In genomic region chr5:83417884-83418283, GRCh38 we compare ENCODE assay signal across 25 cellular contexts. TPM values are rescaled to one million over a fixed set of nuclear protein-coding genes. Genes with fewer than 3 reads are reported as not detected.
DNase-seq lines count a peak whose midpoint lies in the region; FAIRE-seq and TF ChIP-seq lines count a peak whose summit lies in the region.
"Had no signal": no experiment of that assay in that cellular context is flagged by ENCODE, and none has a peak within 500 bp of the region (broad histone marks: within the 10 kb centered on the region; RNA-seq: fewer than 3 reads in every experiment).

No MANE protein-coding gene starts in this region.

- no peaks in the 10 kb centered on the region for H3K9me2 ChIP-seq in neural cell (ENCODE audit: insufficient read depth, low read length)

- peaks cover 8% of the 10 kb centered on the region for H3F3A ChIP-seq in neural cell (ENCODE audit: insufficient read depth, low read length, poor library complexity, severe bottlenecking)

- no peak for FAIRE-seq in bronchial epithelial cell (lab: Jason Lieb, UNC)
- FAIRE-seq: A204.1, D721Med, GM12892, GM19239, H54 had no signal

- peak overlapping the region; percentile 96 for H3K27ac ChIP-seq in neural cell (ENCODE audit: low read length)
- H3K27ac ChIP-seq: 22Rv1, BLaER1, C4-2B, GM23248 had no signal

- DNase-seq in DMS53 (lab: John Stamatoyannopoulos, UW) (peak; percentile 35), DMS53 treated with DMSO at 0.1 percent for 48 hours (lab: John Stamatoyannopoulos, UW; ENCODE audit: unreplicated experiment) (no peak), NCI-H69 (lab: John Stamatoyannopoulos, UW) (peak; percentile 50), bronchial epithelial cell (ENCODE audit: low read depth) (peak; percentile 15), ecto neural progenitor cell (ENCODE audit: low spot score) (no peak), NCI-H82 (lab: John Stamatoyannopoulos, UW) (no peak)
- no peak for DNase-seq in activated CD4-positive, alpha-beta T cell treated with anti-CD3 and anti-CD28 coated beads for 1 hour
- DNase-seq: Caco-2; CD4-positive, CD25-positive, alpha-beta regulatory T cell; CD8-positive, alpha-beta T cell; DMS 273 treated with DMSO at 0.1 percent for 48 hours; DND-41; GM23248; HFFc6 had no signal

- H3K9me3 ChIP-seq in neural cell (ENCODE audit: low read length): no peaks in the 10 kb centered on the region
- H3K9me3 ChIP-seq: BLaER1, Caco-2, HAP-1 had no signal

- H3K36me3 ChIP-seq in bronchial epithelial cell (ENCODE audit: control insufficient read depth, insufficient read depth, low read length) (no peaks in the 10 kb centered on the region), neural cell (ENCODE audit: insufficient read depth, low read length) (no peaks in the 10 kb centered on the region)
- H3K36me3 ChIP-seq: BLaER1, HAP-1 had no signal

- no peak for TF ChIP-seq CTCF in bronchial epithelial cell (IDR thresholded peaks at IDR 0.05; ENCODE audit: insufficient read depth, low read length, severe bottlenecking)
- no peak for TF ChIP-seq CTCF in neural cell (IDR thresholded peaks at IDR 0.05; ENCODE audit: poor library complexity, severe bottlenecking)

- H3K27me3 ChIP-seq in bronchial epithelial cell (ENCODE audit: control insufficient read depth, insufficient read depth, low read length) (no peaks in the 10 kb centered on the region), neural cell (ENCODE audit: insufficient read depth, low read depth, low read length) (no peaks in the 10 kb centered on the region)
- H3K27me3 ChIP-seq: BLaER1 had no signal

- H3K4me3 ChIP-seq in bronchial epithelial cell (ENCODE audit: low read depth, low read length): no peak overlapping the region
- H3K4me3 ChIP-seq in neural cell (ENCODE audit: low read length): peak overlapping the region; percentile 60
- H3K4me3 ChIP-seq: BLaER1, GM23248, HAP-1 had no signal

- H3K9ac ChIP-seq in neural cell (ENCODE audit: low read length): peak overlapping the region; percentile 71
- H3K9ac ChIP-seq: BLaER1, GM23248 had no signal

- H4K20me1 ChIP-seq in neural cell (ENCODE audit: insufficient read depth): no peaks in the 10 kb centered on the region
- H4K20me1 ChIP-seq: BLaER1 had no signal

- no peak for TF ChIP-seq RAD21 in neural cell (conservative IDR thresholded peaks at IDR 0.05)

- no peak for TF ChIP-seq EP300 in neural cell (conservative IDR thresholded peaks at IDR 0.05; ENCODE audit: poor library complexity, severe bottlenecking)

- H3K79me2 ChIP-seq in neural cell (replicated peaks; ENCODE audit: insufficient read depth, low read length): peaks cover 5% of the 10 kb centered on the region

- H3K4me2 ChIP-seq in neural cell (ENCODE audit: low read length): peak overlapping the region; percentile 31
- H3K4me2 ChIP-seq: BLaER1 had no signal

- H2AFZ ChIP-seq in neural cell (ENCODE audit: low read depth, low read length): peak overlapping the region; percentile 42
- H2AFZ ChIP-seq: GM23248 had no signal

TF ChIP-seq in neural cell, 6 proteins besides CTCF, POLR2A, EP300 and RAD21:
- TF ChIP-seq TAF1 (IDR thresholded peaks at IDR 0.05; ENCODE audit: low read depth) (no peak), EZH2 (IDR thresholded peaks at IDR 0.05; ENCODE audit: borderline replicate concordance, insufficient read depth, low read length, poor library complexity, severe bottlenecking) (no peak), POLR2AphosphoS5 (IDR thresholded peaks at IDR 0.05) (peak; percentile 51), MXI1 (conservative IDR thresholded peaks at IDR 0.05; ENCODE audit: poor library complexity, severe bottlenecking) (no peak), SMC3 (conservative IDR thresholded peaks at IDR 0.05; ENCODE audit: poor library complexity) (peak; percentile 17), REST (IDR thresholded peaks at IDR 0.05; ENCODE audit: borderline replicate concordance) (no peak)
TF ChIP-seq in neural cell: peak in this region for 2.

RNA-seq across cellular contexts. Expression of gene VCAN, which starts 53.7 kb away (rescaled TPM):
- total RNA-seq in bronchial epithelial cell: 7.8 and 33.7 TPM in 2 replicates
- 1,185 and 1,274 TPM in 2 replicates for polyA plus RNA-seq in neural cell
- 3,969 and 5,103 TPM in 2 replicates for polyA minus RNA-seq in neural cell
- total RNA-seq: B cell; CD4-positive, CD25-positive, alpha-beta regulatory T cell had no signal

Comparison
In these comparisons a context has a peak if more than half of its experiments do, and no peak if none do; other contexts are left out.
1. DNase-seq: peak in DMS53 (single experiment), NCI-H69 (single experiment) and bronchial epithelial cell (single experiment); none in DMS53 treated with DMSO at 0.1 percent for 48 hours (single experiment), activated CD4-positive, alpha-beta T cell treated with anti-CD3 and anti-CD28 coated beads for 1 hour (single experiment), ecto neural progenitor cell (single experiment) and NCI-H82 (single experiment).